ENCODE assay signal across 1 cellular context in genomic region chr6:134074151-134074712, GRCh38.
TF ChIP-seq lines count a peak whose summit lies in the region.

No MANE protein-coding gene starts in this region.

TF ChIP-seq in WTC11, 78 proteins besides CTCF, POLR2A, EP300 and RAD21 (continued from another document):
- TF ChIP-seq ZSCAN18 (CRISPR knock-in tag; IDR thresholded peaks at IDR 0.05): peak; percentile 93
- peak; percentile 61; the same call in 1 of the 2 replicates for TF ChIP-seq EMX1 (CRISPR knock-in tag; IDR thresholded peaks at IDR 0.05)
- 0 out of 2 replicates have a peak, but pooled peaks have one; percentile 68 for TF ChIP-seq PRRX2 (CRISPR knock-in tag; IDR thresholded peaks at IDR 0.05)
- peak; percentile 72; the same call in 1 of the 2 replicates for TF ChIP-seq NFATC4 (CRISPR knock-in tag; IDR thresholded peaks at IDR 0.05)
- 0 out of 2 replicates have a peak, but pooled peaks have one; percentile 80 for TF ChIP-seq ERG (CRISPR knock-in tag; IDR thresholded peaks at IDR 0.05)
